In genomic region chr22:17633998-17634323, GRCh38 we compare ENCODE assay signal across 2 cellular contexts.
TF ChIP-seq lines count a peak whose summit lies in the region.

No MANE protein-coding gene starts in this region.

TF ChIP-seq in HCT116, 20 proteins besides CTCF, POLR2A, EP300 and RAD21 (continued from another document):
- TF ChIP-seq ZBTB33 (IDR thresholded peaks at IDR 0.05; ENCODE audit: extremely low read depth, insufficient replicate concordance, low read length): no peak
- TF ChIP-seq POLR2AphosphoS5 (IDR thresholded peaks at IDR 0.05; ENCODE audit: low read depth, low read length): no peak

TF ChIP-seq in WTC11, 78 proteins besides CTCF, POLR2A, EP300 and RAD21:
- no peak for TF ChIP-seq STAT6 (CRISPR knock-in tag; conservative IDR thresholded peaks at IDR 0.05; ENCODE audit: low read depth)
- TF ChIP-seq E2F5 (CRISPR knock-in tag; IDR thresholded peaks at IDR 0.05): no peak
- no peak for TF ChIP-seq ZNF121 (CRISPR knock-in tag; IDR thresholded peaks at IDR 0.05)
- TF ChIP-seq EMX1 (CRISPR knock-in tag; IDR thresholded peaks at IDR 0.05): no peak
- TF ChIP-seq ZNF425 (CRISPR knock-in tag; conservative IDR thresholded peaks at IDR 0.05): no peak
- no peak for TF ChIP-seq ERG (CRISPR knock-in tag; IDR thresholded peaks at IDR 0.05)
- TF ChIP-seq NFE2L1 (CRISPR knock-in tag; IDR thresholded peaks at IDR 0.05): no peak
- TF ChIP-seq NFYB (CRISPR knock-in tag; conservative IDR thresholded peaks at IDR 0.05; ENCODE audit: low read depth): no peak
- no peak for TF ChIP-seq NR2C2 (CRISPR knock-in tag; IDR thresholded peaks at IDR 0.05)
- no peak for TF ChIP-seq FOXK1 (CRISPR knock-in tag; IDR thresholded peaks at IDR 0.05)
- no peak for TF ChIP-seq CREM (CRISPR knock-in tag; IDR thresholded peaks at IDR 0.05)
- no peak for TF ChIP-seq SOX15 (CRISPR knock-in tag; IDR thresholded peaks at IDR 0.05)
- no peak for TF ChIP-seq TEAD1 (CRISPR knock-in tag; IDR thresholded peaks at IDR 0.05)
- TF ChIP-seq AFF4 (CRISPR knock-in tag; IDR thresholded peaks at IDR 0.05; ENCODE audit: borderline replicate concordance): no peak
